8 cellular contexts compared by ENCODE assay signal in the genomic region with DNA sequence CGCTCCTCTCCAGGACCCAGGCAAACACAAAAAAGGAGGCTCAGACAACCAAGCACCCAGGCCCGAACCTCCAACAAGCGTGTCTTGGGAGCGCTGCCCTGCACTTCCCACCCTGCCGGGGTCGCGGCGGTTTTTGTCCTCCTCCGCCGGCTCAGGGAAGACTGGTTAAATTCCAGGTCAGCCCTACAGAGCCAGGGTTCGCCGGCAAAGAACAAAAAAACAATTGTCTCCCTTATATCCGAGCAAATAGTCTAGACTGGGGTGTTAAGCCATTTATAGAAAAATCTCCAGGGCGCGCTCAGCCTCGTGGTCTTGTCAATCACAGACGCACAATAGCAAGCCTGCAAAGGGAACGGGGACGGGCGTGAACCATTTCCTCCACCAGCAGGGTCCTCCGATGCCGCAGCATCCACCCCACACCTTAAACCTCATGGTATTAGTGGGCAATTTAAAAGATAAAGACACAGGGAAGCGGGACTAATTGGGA. TPM values are rescaled to one million over a fixed set of nuclear protein-coding genes. Genes with fewer than 3 reads are reported as not detected.
DNase-seq lines count a peak whose midpoint lies in the region; ATAC-seq, FAIRE-seq and TF ChIP-seq lines count a peak whose summit lies in the region.

No MANE protein-coding gene starts in this region.

- H3K36me3 ChIP-seq in ES-I3 (ENCODE audit: insufficient read depth, low read length) = no peaks in the 10 kb centered on the region

- peak overlapping the region; percentile 77 for H3K9ac ChIP-seq in ES-I3 (ENCODE audit: low read depth, low read length)

- no peaks in the 10 kb centered on the region for H3K9me3 ChIP-seq in ES-I3 (ENCODE audit: control insufficient read depth, insufficient read depth, low read length)

- H3K4me1 Mint-ChIP-seq in activated T-cell treated with anti-CD3 and anti-CD28 coated beads, Interleukin-2, amount 50 U/mL, for 72 hours (ENCODE audit: low read depth) = peaks cover 49% of the 10 kb centered on the region
- peaks cover 8% of the 10 kb centered on the region for H3K4me1 Mint-ChIP-seq in progenitor cell of endocrine pancreas (ENCODE audit: low read depth)

- H3K4me1 ChIP-seq in ES-I3 (ENCODE audit: insufficient read depth, low read length) = peaks cover 30% of the 10 kb centered on the region

- intact Hi-C loops in left ventricle myocardium superior (cut with micrococcal nuclease) = no loop called here

- FAIRE-seq in GM19239 (lab: Jason Lieb, UNC) = no peak

- H3K4me3 Mint-ChIP-seq in activated T-cell treated with anti-CD3 and anti-CD28 coated beads, Interleukin-2, amount 50 U/mL, for 72 hours = peak overlapping the region; percentile 94 to 98
- peak overlapping the region; percentile 76 for H3K4me3 Mint-ChIP-seq in progenitor cell of endocrine pancreas (ENCODE audit: low read depth)

- no peak for TF ChIP-seq POLR2A in GM18505 (IDR thresholded peaks at IDR 0.05; ENCODE audit: borderline replicate concordance, extremely low read depth, insufficient read depth, insufficient read length)

- no peak for ATAC-seq in activated T-cell treated with anti-CD3 and anti-CD28 coated beads, Interleukin-2, amount 50 U/mL, for 72 hours (replicated peaks in 1 of 2)
- ATAC-seq in left ventricle myocardium superior (peak; percentile 14), GM18505 (IDR thresholded peaks at IDR 0.05; ENCODE audit: unreplicated experiment) (no peak), GM18870 (IDR thresholded peaks at IDR 0.05; ENCODE audit: unreplicated experiment) (no peak)

- peak; percentile 25 to 32 for DNase-seq in activated T-cell treated with anti-CD3 and anti-CD28 coated beads, Interleukin-2, amount 50 U/mL, for 72 hours
- DNase-seq in left ventricle myocardium superior (no peak), progenitor cell of endocrine pancreas (ENCODE audit: low spot score, unreplicated experiment) (peak; percentile 30), NCI-H1694 (lab: John Stamatoyannopoulos, UW) (no peak), GM19239 (ENCODE audit: insufficient read length, low spot score) (no peak)

- TF ChIP-seq CTCF in progenitor cell of endocrine pancreas (IDR thresholded peaks at IDR 0.05; ENCODE audit: unreplicated experiment) = no peak

- H3K27ac Mint-ChIP-seq in activated T-cell treated with anti-CD3 and anti-CD28 coated beads, Interleukin-2, amount 50 U/mL, for 72 hours = no peak overlapping the region
- no peak overlapping the region for H3K27ac Mint-ChIP-seq in progenitor cell of endocrine pancreas

- H3K9me3 Mint-ChIP-seq in activated T-cell treated with anti-CD3 and anti-CD28 coated beads, Interleukin-2, amount 50 U/mL, for 72 hours = no peaks in the 10 kb centered on the region
- H3K9me3 Mint-ChIP-seq in progenitor cell of endocrine pancreas (ENCODE audit: low read depth) = peaks cover 4% of the 10 kb centered on the region

- peaks cover 2 to 4% of the 10 kb centered on the region in 2 donors for H3K36me3 Mint-ChIP-seq in activated T-cell treated with anti-CD3 and anti-CD28 coated beads, Interleukin-2, amount 50 U/mL, for 72 hours (ENCODE audit: insufficient read depth in 2 of 2)
- peaks cover 6% of the 10 kb centered on the region for H3K36me3 Mint-ChIP-seq in progenitor cell of endocrine pancreas (ENCODE audit: insufficient read depth)

- H3K27me3 Mint-ChIP-seq in activated T-cell treated with anti-CD3 and anti-CD28 coated beads, Interleukin-2, amount 50 U/mL, for 72 hours (ENCODE audit: low read depth) = peaks cover 23% of the 10 kb centered on the region
- peaks cover 14% of the 10 kb centered on the region for H3K27me3 Mint-ChIP-seq in progenitor cell of endocrine pancreas

RNA-seq across cellular contexts. Expression of gene BCAT1, which starts 46.9 kb away (rescaled TPM):
- total RNA-seq in activated T-cell treated with anti-CD3 and anti-CD28 coated beads, Interleukin-2, amount 50 U/mL, for 72 hours = 10 to 100 TPM; 53.4 to 71.1 TPM
- total RNA-seq in left ventricle myocardium superior = 4.1 TPM
- 52.9 and 65.8 TPM in 2 replicates for total RNA-seq in progenitor cell of endocrine pancreas

Comparison
In these comparisons a context has a peak if more than half of its experiments do, and no peak if none do; other contexts are left out.
1. DNase-seq: peak in activated T-cell treated with anti-CD3 and anti-CD28 coated beads, Interleukin-2, amount 50 U/mL, for 72 hours (2 of 2) and progenitor cell of endocrine pancreas (single experiment); none in left ventricle myocardium superior (single experiment), NCI-H1694 (single experiment) and GM19239 (single experiment).
2. RNA of gene BCAT1, which starts 46.9 kb away (total RNA-seq): 53.4 to 71.1 TPM in activated T-cell treated with anti-CD3 and anti-CD28 coated beads, Interleukin-2, amount 50 U/mL, for 72 hours and 52.9 to 65.8 TPM in progenitor cell of endocrine pancreas; 4.1 TPM in left ventricle myocardium superior (single experiment); every median in the first group is over 10 times any median in the second.